ENCODE assay signal across 12 cellular contexts in genomic region chr1:218686258-218686657, GRCh38.
A peak's percentile ranks its signal among the peaks of the same experiment; 100 is the strongest.
DNase-seq lines count a peak whose midpoint lies in the region; TF ChIP-seq lines count a peak whose summit lies in the region.
"Had no signal": no experiment of that assay in that cellular context is flagged by ENCODE, and none has a peak within 500 bp of the region (broad histone marks: within the 10 kb centered on the region; RNA-seq: fewer than 3 reads in every experiment).

No MANE protein-coding gene starts in this region.

- H3K9me3 ChIP-seq in mammary epithelial cell (replicated peaks; ENCODE audit: insufficient read depth, low read length), result peaks cover 5% of the 10 kb centered on the region
- H3K9me3 ChIP-seq: adrenal gland had no signal

- TF ChIP-seq CTCF in AG09319 (IDR thresholded peaks at IDR 0.05; ENCODE audit: low read depth, low read length), result no peak
- TF ChIP-seq CTCF in HFF-Myc (IDR thresholded peaks at IDR 0.05; ENCODE audit: low read depth, low read length, missing control alignments), result no peak
- TF ChIP-seq CTCF in mammary epithelial cell (conservative IDR thresholded peaks at IDR 0.05 in 1 of 2, IDR thresholded peaks at IDR 0.05 in 1 of 2; ENCODE audit: extremely low read depth in 1 of 2, insufficient read depth in 1 of 2, low read depth in 1 of 2, low read length in 2 of 2), result no peak

- no TSS peak for BruUV-seq in mammary epithelial cell (replicated peaks; lab: Mats Ljungman, UMichigan)

- dilution Hi-C loops in mammary epithelial cell (cut with HindIII; ENCODE audit: low sequenced_read_pairs), result no loop called here

- in situ Hi-C loops in mammary epithelial cell (cut with MboI; ENCODE audit: low sequenced_read_pairs in 2 of 2), result no loop called here
- in situ Hi-C loops in KBM-7 (cut with MboI; ENCODE audit: low pct_unique_long_range_greater_than_20kb, low sequenced_read_pairs), result no loop called here

- no peaks in the 10 kb centered on the region for H3K79me2 ChIP-seq in mammary epithelial cell (ENCODE audit: insufficient read depth, low read length)

- H3K4me2 ChIP-seq in mammary epithelial cell (ENCODE audit: insufficient read depth, low read depth, low read length), result no peak overlapping the region

- H3K4me3 ChIP-seq in HFF-Myc (replicated peaks; ENCODE audit: low read depth, low read length), result no peak overlapping the region
- no peak overlapping the region for H3K4me3 ChIP-seq in mammary epithelial cell (replicated peaks in 1 of 3; ENCODE audit: insufficient read depth in 1 of 3, low read depth in 2 of 3, low read length in 3 of 3)
- H3K4me3 ChIP-seq: adrenal gland had no signal

- H3K9ac ChIP-seq in mammary epithelial cell (ENCODE audit: insufficient read depth, low read length), result no peak overlapping the region

- intact Hi-C loops in mammary epithelial cell (cut with micrococcal nuclease), result loop anchor here (10.0 kb wide), 1 partner anchor 879 kb away; no protein-coding TSS in a partner anchor

- H3K27me3 ChIP-seq in mammary epithelial cell (ENCODE audit: insufficient read depth, low read length), result no peaks in the 10 kb centered on the region
- H3K27me3 ChIP-seq: adrenal gland had no signal

- H3K4me1 ChIP-seq in mammary epithelial cell (ENCODE audit: insufficient read depth, low read length), result peaks cover 14% of the 10 kb centered on the region
- H3K4me1 ChIP-seq: adrenal gland had no signal

- peak; percentile 48 for DNase-seq in AG09319 (ENCODE audit: extremely low read depth, low read depth)
- DNase-seq in HFF-Myc (ENCODE audit: extremely low read depth, low read depth), result peak; percentile 53
- peak; percentile 57 for DNase-seq in mammary epithelial cell
- DNase-seq in kidney glomerular epithelial cell (lab: John Stamatoyannopoulos, UW), result peak; percentile 26
- no peak for DNase-seq in KBM-7
- DNase-seq in activated CD8-positive, alpha-beta memory T cell treated with anti-CD3 and anti-CD28 coated beads for 24 hours, result no peak
- no peak for DNase-seq in epidermal melanocyte (ENCODE audit: insufficient read length, low spot score)
- no peak for DNase-seq in hippocampal formation (lab: John Stamatoyannopoulos, UW)
- DNase-seq: adrenal gland, NCI-H82, RPMI8226, T-helper 1 cell had no signal

- CTCF ChIA-PET in mammary epithelial cell (lab: Charles Lee; ENCODE audit: low non-redundant PET), result no interaction called here

- peak overlapping the region; percentile 53 for H2AFZ ChIP-seq in mammary epithelial cell (ENCODE audit: low read depth, low read length)

- H4K20me1 ChIP-seq in mammary epithelial cell (ENCODE audit: insufficient read depth, low read length), result no peaks in the 10 kb centered on the region

- H3K27ac ChIP-seq in mammary epithelial cell (ENCODE audit: insufficient read depth, low read depth, low read length), result no peak overlapping the region
- H3K27ac ChIP-seq: adrenal gland had no signal

- H3K36me3 ChIP-seq in mammary epithelial cell (ENCODE audit: insufficient read depth, low read length), result no peaks in the 10 kb centered on the region
- H3K36me3 ChIP-seq: adrenal gland had no signal

Comparison
In these comparisons a context has a peak if more than half of its experiments do, and no peak if none do; other contexts are left out.
1. DNase-seq: peak in AG09319 (single experiment), HFF-Myc (single experiment), mammary epithelial cell (single experiment) and kidney glomerular epithelial cell (single experiment); none in KBM-7 (single experiment), activated CD8-positive, alpha-beta memory T cell treated with anti-CD3 and anti-CD28 coated beads for 24 hours (single experiment), epidermal melanocyte (single experiment) and hippocampal formation (0 of 2).